In the genomic region with DNA sequence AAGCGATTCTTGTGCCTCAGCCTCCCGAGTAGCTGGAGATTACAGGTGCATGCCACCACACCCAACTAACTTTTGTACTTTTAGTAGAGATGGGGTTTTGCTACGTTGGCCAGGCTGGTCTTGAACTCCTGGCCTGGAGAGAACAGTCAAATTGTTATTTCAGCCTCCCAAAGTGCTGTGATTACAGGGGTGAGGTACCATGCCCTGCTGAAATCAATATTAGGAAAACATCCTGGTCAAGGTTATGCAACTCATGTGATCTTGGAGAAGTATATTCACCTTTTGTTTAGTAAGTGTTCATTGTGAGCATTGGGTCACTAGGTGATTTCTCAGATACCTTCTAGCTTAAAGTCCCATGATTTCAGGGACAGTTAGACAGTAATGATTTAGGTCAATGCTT, we compare ENCODE assay signal across 8 cellular contexts.
"Had no signal": no experiment of that assay in that cellular context is flagged by ENCODE, and none has a peak within 500 bp of the region (broad histone marks: within the 10 kb centered on the region; RNA-seq: fewer than 3 reads in every experiment).

No MANE protein-coding gene starts in this region.

- H2AFZ ChIP-seq: GM23338 had no signal

- H3K27ac Mint-ChIP-seq: GM23338, H9, HFFc6 had no signal

- H3K4me2 ChIP-seq: GM23338 had no signal

- H3K9me3 Mint-ChIP-seq: HFFc6 had no signal

- ATAC-seq: GM23338, HCT116, K562 had no signal

- H3K4me3 Mint-ChIP-seq: GM23338, H9, HFFc6 had no signal

- DNase-seq: H9, HFFc6, IMR-90, KG1 had no signal

- H3K4me3 ChIP-seq: GM23338, K562 had no signal

- H3K27ac ChIP-seq: HL-60 had no signal
